Comparison of ENCODE assay signal across 19 cellular contexts in the genomic region with DNA sequence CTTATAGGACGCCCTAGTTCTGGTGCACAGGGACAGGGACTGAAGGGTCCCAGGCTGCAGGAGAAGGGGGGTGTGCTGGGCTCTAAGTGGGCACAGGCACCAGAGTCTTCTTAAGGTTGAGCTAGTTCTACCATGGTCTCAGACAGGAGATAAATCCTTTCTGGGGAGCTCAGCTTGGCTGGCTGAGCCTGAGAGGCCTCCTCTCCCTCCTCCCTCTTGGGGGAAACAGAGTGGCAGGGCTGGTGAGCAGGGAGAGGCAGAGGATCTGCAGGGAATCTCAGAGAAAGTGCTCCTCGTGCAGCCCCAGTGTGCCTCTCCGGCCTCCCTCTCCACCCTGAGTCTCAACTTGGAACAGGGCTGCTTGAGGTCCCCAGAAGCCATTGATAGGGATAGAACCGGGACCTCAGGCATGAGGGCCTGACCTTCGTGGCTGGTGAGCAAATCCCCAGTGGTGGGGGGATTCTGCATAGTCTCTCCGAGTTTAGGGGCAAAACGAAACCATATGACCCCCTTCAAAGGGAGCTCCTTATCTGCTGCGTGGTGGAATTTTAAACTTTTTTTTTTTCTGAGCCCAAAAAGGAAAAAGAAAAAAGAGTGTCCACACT. TPM values are rescaled to one million over a fixed set of nuclear protein-coding genes. Genes with fewer than 3 reads are reported as not detected.
A peak's percentile ranks its signal among the peaks of the same experiment; 100 is the strongest.
DNase-seq lines count a peak whose midpoint lies in the region; TF ChIP-seq lines count a peak whose summit lies in the region.
"Had no signal": no experiment of that assay in that cellular context is flagged by ENCODE, and none has a peak within 500 bp of the region (broad histone marks: within the 10 kb centered on the region; RNA-seq: fewer than 3 reads in every experiment).

No MANE protein-coding gene starts in this region.

- TF ChIP-seq EP300 in esophagus muscularis mucosa (IDR thresholded peaks at IDR 0.05), result no peak

- no peaks in the 10 kb centered on the region for H3K9me3 ChIP-seq in OCI-LY3 (ENCODE audit: insufficient read depth, low read length)
- H3K9me3 ChIP-seq in esophagus muscularis mucosa, result no peaks in the 10 kb centered on the region
- H3K9me3 ChIP-seq: MG63, Peyer's patch had no signal

- peak overlapping the region; percentile 100 for H3K4me2 ChIP-seq in OCI-LY3 (ENCODE audit: low read length)

- H3K4me1 ChIP-seq in OCI-LY3 (ENCODE audit: low read length) (peaks cover 40% of the 10 kb centered on the region), esophagus muscularis mucosa (peaks cover 27 to 79% (median 64%) of the 10 kb centered on the region in 4 donors)

- peak overlapping the region; percentile 16; the same call in 1 of the 2 replicates for H3K27ac ChIP-seq in OCI-LY3 (ENCODE audit: low read length)
- peak overlapping the region in 3 of 4 donors; percentile 19 to 26 (median 20) for H3K27ac ChIP-seq in esophagus muscularis mucosa (replicated peaks in 1 of 4)
- H3K27ac ChIP-seq: HL-60, Peyer's patch had no signal

- H3K4me3 ChIP-seq in OCI-LY3 (ENCODE audit: low read length) (peak overlapping the region; percentile 100), esophagus muscularis mucosa (peak overlapping the region in 1 of 4 donors; percentile 56)
- H3K4me3 ChIP-seq: MG63, Peyer's patch had no signal

- intact Hi-C loops in esophagus muscularis mucosa (cut with DNase I) (loop anchor here (10.0 kb wide), 1 partner anchor 156 kb away; a partner anchor contains a TSS), posterior vena cava (cut with DNase I) (loop anchor here (5.0 to 10.0 kb wide), 3 partner anchors 293 to 456 kb away; a partner anchor contains a TSS)

- DNase-seq in GM13977 (ENCODE audit: low spot score), result peak; percentile 41
- DNase-seq in esophagus muscularis mucosa (ENCODE audit: extremely low spot score), result no peak
- DNase-seq in posterior vena cava (ENCODE audit: low spot score), result peak; percentile 52
- no peak for DNase-seq in LoVo (ENCODE audit: low spot score)
- no peak for DNase-seq in occipital lobe (lab: John Stamatoyannopoulos, UW)
- DNase-seq in A172 (ENCODE audit: low spot score), result no peak
- DNase-seq: activated CD4-positive, alpha-beta T cell treated with anti-CD3 and anti-CD28 coated beads, Interleukin-2, amount 10 ng/mL, durations not matched to agents 7 days and 5 days; DMS53; GF-D8; HFFc6; mammary epithelial cell; MG63; NCI-H1417; NCI-H2107; NCI-H510A treated with DMSO at 0.1 percent for 48 hours; T-helper 2 cell had no signal

- peak overlapping the region; percentile 100 for H3K9ac ChIP-seq in OCI-LY3 (ENCODE audit: low read length)

- no peak overlapping the region for H2AFZ ChIP-seq in OCI-LY3 (ENCODE audit: low read depth, low read length)

- peaks cover 38% of the 10 kb centered on the region for H3K36me3 ChIP-seq in OCI-LY3 (replicated peaks; ENCODE audit: low read depth, low read length)
- no peaks in the 10 kb centered on the region for H3K36me3 ChIP-seq in esophagus muscularis mucosa
- H3K36me3 ChIP-seq: MG63, Peyer's patch had no signal

- H3K27me3 ChIP-seq in OCI-LY3 (ENCODE audit: low read depth, low read length), result peaks cover 28% of the 10 kb centered on the region
- H3K27me3 ChIP-seq in esophagus muscularis mucosa, result peaks cover 8 to 99% (median 73%) of the 10 kb centered on the region in 4 donors

- no peaks in the 10 kb centered on the region for H4K20me1 ChIP-seq in OCI-LY3 (ENCODE audit: insufficient read depth, low read length)

- in situ Hi-C loops in GM13977 (cut with MboI; ENCODE audit: low pct_unique_long_range_greater_than_20kb, low sequenced_read_pairs, unreplicated experiment), result loop anchor here (10.0 kb wide), 1 partner anchor 296 kb away; no protein-coding TSS in a partner anchor

- WGBS in esophagus muscularis mucosa, result 72% methylated on average over 5 of the region's 8 CpGs

- TF ChIP-seq CTCF in GM13977 (IDR thresholded peaks at IDR 0.05; ENCODE audit: extremely low read depth, insufficient read depth, missing control alignments) (no peak), OCI-LY3 (IDR thresholded peaks at IDR 0.05; ENCODE audit: low read depth, low read length) (no peak), esophagus muscularis mucosa (IDR thresholded peaks at IDR 0.05) (no peak)

- TF ChIP-seq POLR2A in esophagus muscularis mucosa (IDR thresholded peaks at IDR 0.05; ENCODE audit: low read depth), result no peak

- peaks cover 60% of the 10 kb centered on the region for H3K79me2 ChIP-seq in OCI-LY3 (ENCODE audit: low read length)

RNA-seq across cellular contexts. Expression of a gene that starts 2.0 kb away (rescaled TPM):
- total RNA-seq in esophagus muscularis mucosa, result 10 to 100 TPM in 1 of 4 donors, 1 to 10 TPM in 3; 2.7 to 10.4 (median 7.4) TPM
- total RNA-seq in posterior vena cava, result 1 to 10 TPM; 3.6 to 3.8 TPM
- 0.16 TPM for total RNA-seq in occipital lobe
- 0.10 and 0.24 TPM in 2 replicates for total RNA-seq in A172 (2014; rRNA removed; shearing (Covaris generic))
- total RNA-seq: activated CD4-positive, alpha-beta T cell treated with anti-CD3 and anti-CD28 coated beads, Interleukin-2, amount 10 ng/mL, durations not matched to agents 7 days and 5 days had no signal

RNA-seq across cellular contexts. Expression of a gene that starts 18.1 kb away (rescaled TPM):
- total RNA-seq in esophagus muscularis mucosa (10 to 100 TPM; 42.6 to 95.6 (median 60.0) TPM), posterior vena cava (10 to 100 TPM; 37.1 to 41.8 TPM), occipital lobe (10.3 TPM)
- 32.3 and 43.9 TPM in 2 replicates for total RNA-seq in A172 (2014; rRNA removed; shearing (Covaris generic))

Comparison
In these comparisons a context has a peak if more than half of its experiments do, and no peak if none do; other contexts are left out.
1. DNase-seq: peak in GM13977 (single experiment) and posterior vena cava (single experiment); none in esophagus muscularis mucosa (single experiment), LoVo (single experiment), occipital lobe (single experiment) and A172 (single experiment).